1 cellular context compared by ENCODE assay signal in the genomic region with DNA sequence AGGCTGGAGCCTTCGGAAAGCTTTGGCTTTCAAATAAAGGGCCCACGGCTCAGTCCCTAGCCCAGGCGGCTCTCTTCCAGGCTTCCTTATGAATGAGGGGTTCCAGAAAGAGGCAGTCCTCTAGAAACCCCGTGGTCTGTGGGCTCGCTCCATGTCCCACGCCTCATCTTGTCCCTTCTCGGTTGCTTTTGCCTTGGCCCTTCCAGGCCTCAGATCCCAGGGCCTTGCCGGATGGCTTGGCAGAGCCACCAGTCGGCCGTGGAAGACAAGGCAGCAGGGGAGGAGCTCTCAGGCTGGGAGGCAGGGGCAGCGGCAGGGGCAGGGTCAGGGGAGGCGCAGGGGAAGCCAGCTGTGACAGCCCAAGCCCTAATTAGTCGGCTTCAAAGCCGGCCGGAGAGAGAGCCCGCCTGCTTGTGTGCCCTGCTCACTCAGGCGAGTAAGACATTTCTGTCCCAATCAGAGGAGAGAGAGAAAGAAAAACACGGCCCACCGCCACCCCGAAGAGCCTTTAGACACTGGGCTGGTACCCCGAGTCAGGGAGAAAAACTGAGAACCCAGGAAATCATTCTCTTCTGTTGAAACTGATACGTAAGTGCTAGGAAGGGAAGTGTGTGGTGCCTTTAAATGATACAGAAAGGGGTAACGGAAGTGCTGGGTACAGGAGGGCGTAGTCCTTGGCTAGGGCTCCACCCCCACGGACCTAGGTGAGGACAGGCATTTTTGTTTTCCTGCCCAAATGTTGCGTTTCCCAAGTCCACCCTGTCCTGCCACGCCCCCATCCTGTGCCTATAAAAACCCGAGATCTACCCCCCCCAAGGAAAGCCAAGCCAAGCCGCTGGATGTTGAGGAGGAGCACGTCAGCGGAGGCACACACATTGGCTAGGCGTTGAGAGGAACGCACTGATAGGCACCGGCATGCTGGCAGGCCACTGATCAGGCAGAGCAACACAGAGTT.
TF ChIP-seq lines count a peak whose summit lies in the region.

No MANE protein-coding gene starts in this region.

TF ChIP-seq in endothelial cell of umbilical vein, 7 proteins besides CTCF, POLR2A, EP300 and RAD21 (continued from another document):
- TF ChIP-seq, protein P1, sequence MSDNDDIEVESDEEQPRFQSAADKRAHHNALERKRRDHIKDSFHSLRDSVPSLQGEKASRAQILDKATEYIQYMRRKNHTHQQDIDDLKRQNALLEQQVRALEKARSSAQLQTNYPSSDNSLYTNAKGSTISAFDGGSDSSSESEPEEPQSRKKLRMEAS (IDR thresholded peaks at IDR 0.05; ENCODE audit: insufficient read depth, insufficient read length), result no peak
